In genomic region chr5:59188415-59189225, GRCh38 we compare ENCODE assay signal across 8 cellular contexts.
DNase-seq lines count a peak whose midpoint lies in the region; ATAC-seq and TF ChIP-seq lines count a peak whose summit lies in the region.

No MANE protein-coding gene starts in this region.

- H3K9me3 Mint-ChIP-seq in dendritic cell treated with granulocyte-macrophage colony-stimulating factor and Interleukin-4, amounts not matched to agents 40 ng/mL and 50 ng/mL, for 4 days = no peaks in the 10 kb centered on the region

- H3K27ac ChIP-seq in right lobe of liver = no peak overlapping the region

- H3K27ac Mint-ChIP-seq in dendritic cell treated with granulocyte-macrophage colony-stimulating factor and Interleukin-4, amounts not matched to agents 40 ng/mL and 50 ng/mL, for 4 days = no peak overlapping the region

- TF ChIP-seq CTCF in right lobe of liver (IDR thresholded peaks at IDR 0.05) = peak; percentile 71 to 83 (median 75)

- no peaks in the 10 kb centered on the region for H3K4me1 ChIP-seq in right lobe of liver

- DNase-seq in NCI-H1417 (lab: John Stamatoyannopoulos, UW) (peak; percentile 8 to 79 (median 69)), NCI-H1417 treated with DMSO at 0.1 percent for 48 hours (lab: John Stamatoyannopoulos, UW) (no peak), NCI-H510A (lab: John Stamatoyannopoulos, UW) (peak; percentile 19), right lobe of liver (peak; percentile 64 to 74 (median 72))
- DNase-seq in activated CD4-positive, alpha-beta T cell treated with anti-CD3 and anti-CD28 coated beads, Interleukin-2, amount 50 U/mL, for 4 hours = peak; percentile 38 to 45
- DNase-seq in stimulated activated CD4-positive, alpha-beta T cell treated with anti-CD3 and anti-CD28 coated beads, TNF-alpha, amount 100 ng/mL, for 1 hour (ENCODE audit: low read depth in 3 of 3, low spot score in 1 of 3) = peak; percentile 16 to 29 (median 25)

- 13% methylated on average over 16 of the region's 16 CpGs for WGBS in right lobe of liver (ENCODE audit: insufficient coverage, low coverage, low lambda C conversion rate, missing lambda C conversion rate)

- H3K36me3 ChIP-seq in right lobe of liver = no peaks in the 10 kb centered on the region

- no peaks in the 10 kb centered on the region for H3K27me3 ChIP-seq in right lobe of liver

- TF ChIP-seq POLR2A in right lobe of liver (IDR thresholded peaks at IDR 0.05) = no peak

- intact Hi-C loops in dendritic cell treated with granulocyte-macrophage colony-stimulating factor and Interleukin-4, amounts not matched to agents 40 ng/mL and 50 ng/mL, for 4 days (cut with micrococcal nuclease) = loop anchor here (1.0 to 2.0 kb wide), 4 partner anchors 179 to 612 kb away; no protein-coding TSS in a partner anchor
- intact Hi-C loops in right lobe of liver (cut with DNase I) = loop anchor here in 1 of 2 donors (10.0 kb wide), 1 partner anchor 186 kb away; no protein-coding TSS in a partner anchor

- no peaks in the 10 kb centered on the region for H3K36me3 Mint-ChIP-seq in dendritic cell treated with granulocyte-macrophage colony-stimulating factor and Interleukin-4, amounts not matched to agents 40 ng/mL and 50 ng/mL, for 4 days (ENCODE audit: low read depth)

- peaks cover 2% of the 10 kb centered on the region for H3K27me3 Mint-ChIP-seq in dendritic cell treated with granulocyte-macrophage colony-stimulating factor and Interleukin-4, amounts not matched to agents 40 ng/mL and 50 ng/mL, for 4 days

- H3K4me1 Mint-ChIP-seq in dendritic cell treated with granulocyte-macrophage colony-stimulating factor and Interleukin-4, amounts not matched to agents 40 ng/mL and 50 ng/mL, for 4 days (ENCODE audit: low read depth) = no peaks in the 10 kb centered on the region

- H3K9me3 ChIP-seq in right lobe of liver = no peaks in the 10 kb centered on the region

- H3K4me3 Mint-ChIP-seq in dendritic cell treated with granulocyte-macrophage colony-stimulating factor and Interleukin-4, amounts not matched to agents 40 ng/mL and 50 ng/mL, for 4 days = peak overlapping the region; percentile 28

- H3K4me3 ChIP-seq in right lobe of liver = peak overlapping the region in 1 of 3 donors; percentile 28

- ATAC-seq in HG03103 (IDR thresholded peaks at IDR 0.05; ENCODE audit: low read depth, unreplicated experiment) (peak; percentile 67), right lobe of liver (peak; percentile 88 to 98 (median 96))
